ENCODE assay signal across 24 cellular contexts in the genomic region with DNA sequence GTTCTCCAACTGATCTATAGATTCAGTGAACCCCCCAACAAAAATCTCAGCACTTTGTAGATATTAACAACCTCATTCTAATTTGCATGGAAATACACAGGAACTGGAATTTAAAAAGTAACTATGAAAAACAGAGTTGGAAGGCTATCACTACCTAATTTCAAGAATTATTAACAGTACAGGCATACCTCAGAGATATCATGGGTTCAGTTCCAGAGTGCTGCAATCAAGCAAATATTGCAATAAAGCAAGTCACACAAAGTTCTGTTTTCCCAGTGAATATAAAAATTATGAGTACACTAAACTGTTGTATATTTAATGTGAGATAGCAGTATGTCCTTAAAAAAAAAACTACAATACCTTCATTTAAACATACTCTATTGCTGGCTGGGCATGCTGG.
"Had no signal": no experiment of that assay in that cellular context is flagged by ENCODE, and none has a peak within 500 bp of the region (broad histone marks: within the 10 kb centered on the region; RNA-seq: fewer than 3 reads in every experiment).

No MANE protein-coding gene starts in this region.

- H3K9me3 ChIP-seq: gastrocnemius medialis, suprapubic skin had no signal

- DNase-seq: activated CD4-positive, alpha-beta T cell treated with anti-CD3 and anti-CD28 coated beads for 36 hours; activated CD4-positive, alpha-beta T cell treated with anti-CD3 and anti-CD28 coated beads, Interleukin-2, amount 50 U/mL, for 48 hours; activated gamma-delta T cell; aorta; brain microvascular endothelial cell; caudate nucleus; effector memory CD4-positive, alpha-beta T cell; esophagus squamous epithelium; gastrocnemius medialis; hippocampal formation; kidney glomerular epithelial cell; left ventricle myocardium inferior; natural killer cell; small intestine; stimulated activated CD4-positive, alpha-beta T cell treated with anti-CD3 and anti-CD28 coated beads, Interleukin-2, amount 100 ng/mL, for 24 hours; stomach; T-helper 9 cell had no signal

- H3K27ac ChIP-seq: brain microvascular endothelial cell, esophagus squamous epithelium, gastrocnemius medialis, left ventricle myocardium inferior, stomach, suprapubic skin, tibial nerve had no signal

- H3K27me3 Mint-ChIP-seq: activated CD4-positive, alpha-beta T cell treated with anti-CD3 and anti-CD28 coated beads for 36 hours; activated naive CD4-positive, alpha-beta T cell treated with anti-CD3 and anti-CD28 coated beads, Interleukin-2, amount 50 U/mL, for 24 hours had no signal

- H3K4me3 Mint-ChIP-seq: activated CD4-positive, alpha-beta T cell treated with anti-CD3 and anti-CD28 coated beads for 36 hours; activated naive CD4-positive, alpha-beta T cell treated with anti-CD3 and anti-CD28 coated beads, Interleukin-2, amount 50 U/mL, for 24 hours; activated T-helper 1 cell treated with anti-CD3 and anti-CD28 coated beads, Interleukin-12 subunit alpha, Interleukin-12 subunit beta, Interleukin-2, Interleukin-4 antibody, amounts not matched to agents 30 ng/mL and 10 ng/mL and 1 ng/mL, durations not matched to agents 14 hours and 24 hours and 36 hours; mesothelial cell of epicardium; natural killer cell; stimulated activated effector memory CD8-positive, alpha-beta T cell treated with anti-CD3 and anti-CD28 coated beads, Interleukin-12 subunit alpha, Interleukin-12 subunit beta, amount 100 ng/mL, for 72 hours had no signal

- H3K27ac Mint-ChIP-seq: activated naive CD4-positive, alpha-beta T cell treated with anti-CD3 and anti-CD28 coated beads, Interleukin-2, amount 50 U/mL, for 24 hours; mesothelial cell of epicardium had no signal

- H3K9me3 Mint-ChIP-seq: natural killer cell had no signal

- H3K4me1 ChIP-seq: esophagus squamous epithelium, gastrocnemius medialis had no signal

- H3K27me3 ChIP-seq: brain microvascular endothelial cell, esophagus squamous epithelium, gastrocnemius medialis, stomach, suprapubic skin, tibial nerve had no signal

- H3K4me3 ChIP-seq: esophagus squamous epithelium, gastrocnemius medialis, left ventricle myocardium inferior, stomach, suprapubic skin, tibial nerve had no signal

- ATAC-seq: gastrocnemius medialis; natural killer cell; sciatic nerve; stimulated activated effector memory CD8-positive, alpha-beta T cell treated with anti-CD3 and anti-CD28 coated beads, Interleukin-12 subunit alpha, Interleukin-12 subunit beta, amount 100 ng/mL, for 72 hours had no signal
